In genomic region chr1:170095976-170096725, GRCh38 we compare ENCODE assay signal across 24 cellular contexts. TPM values are rescaled to one million over a fixed set of nuclear protein-coding genes. Genes with fewer than 3 reads are reported as not detected.
"Had no signal": no experiment of that assay in that cellular context is flagged by ENCODE, and none has a peak within 500 bp of the region (broad histone marks: within the 10 kb centered on the region; RNA-seq: fewer than 3 reads in every experiment).

No MANE protein-coding gene starts in this region.

- H3K4me1 Mint-ChIP-seq: activated naive CD8-positive, alpha-beta T cell treated with anti-CD3 and anti-CD28 coated beads, Interleukin-2, amount 10 ng/mL, durations not matched to agents 7 days and 5 days; naive B cell had no signal

- H3K27ac Mint-ChIP-seq: activated naive CD8-positive, alpha-beta T cell treated with anti-CD3 and anti-CD28 coated beads, Interleukin-2, amount 10 ng/mL, durations not matched to agents 7 days and 5 days; activated T-helper 1 cell treated with anti-CD3 and anti-CD28 coated beads, Interleukin-12 subunit alpha, Interleukin-12 subunit beta, Interleukin-2, Interleukin-4 antibody, amounts not matched to agents 30 ng/mL and 10 ng/mL and 1 ng/mL, durations not matched to agents 14 hours and 24 hours and 36 hours; dendritic cell treated with granulocyte-macrophage colony-stimulating factor and Interleukin-4, amounts not matched to agents 40 ng/mL and 50 ng/mL, for 4 days; WTC11 had no signal

- H3K36me3 ChIP-seq: gastrocnemius medialis, heart right ventricle, right atrium auricular region, tibial nerve, vagina had no signal

- H3K4me3 Mint-ChIP-seq: activated naive CD8-positive, alpha-beta T cell treated with anti-CD3 and anti-CD28 coated beads, Interleukin-2, amount 10 ng/mL, durations not matched to agents 7 days and 5 days; activated T-helper 1 cell treated with anti-CD3 and anti-CD28 coated beads, Interleukin-12 subunit alpha, Interleukin-12 subunit beta, Interleukin-2, Interleukin-4 antibody, amounts not matched to agents 30 ng/mL and 10 ng/mL and 1 ng/mL, durations not matched to agents 14 hours and 24 hours and 36 hours; dendritic cell treated with granulocyte-macrophage colony-stimulating factor and Interleukin-4, amounts not matched to agents 40 ng/mL and 50 ng/mL, for 4 days; naive B cell had no signal

- H3K27ac ChIP-seq: gastrocnemius medialis, heart right ventricle, right atrium auricular region, tibial nerve, vagina had no signal

- H3K36me3 Mint-ChIP-seq: activated naive CD8-positive, alpha-beta T cell treated with anti-CD3 and anti-CD28 coated beads, Interleukin-2, amount 10 ng/mL, durations not matched to agents 7 days and 5 days had no signal

- H3K4me3 ChIP-seq: gastrocnemius medialis, heart right ventricle, lung, right atrium auricular region, tibial nerve, vagina had no signal

- H3K27me3 ChIP-seq: gastrocnemius medialis, heart right ventricle, right atrium auricular region, tibial nerve, vagina had no signal

- DNase-seq: activated CD4-positive, alpha-beta T cell treated with anti-CD3 and anti-CD28 coated beads for 48 hours; activated CD8-positive, alpha-beta memory T cell treated with anti-CD3 and anti-CD28 coated beads for 24 hours; activated naive CD8-positive, alpha-beta T cell treated with anti-CD3 and anti-CD28 coated beads, Interleukin-2, amount 10 ng/mL, durations not matched to agents 7 days and 5 days; gastrocnemius medialis; heart right ventricle; left cardiac atrium; naive B cell; nucleus accumbens; stimulated activated CD4-positive, alpha-beta T cell treated with anti-CD3 and anti-CD28 coated beads, Interleukin-15, amount 100 ng/mL, for 24 hours; stimulated activated CD4-positive, alpha-beta T cell treated with anti-CD3 and anti-CD28 coated beads, Interleukin-4, amount 100 ng/mL, for 24 hours; stimulated activated naive CD4-positive, alpha-beta T cell; substantia nigra had no signal

- H3K9me3 ChIP-seq: gastrocnemius medialis, right atrium auricular region, vagina had no signal

- H3K4me1 ChIP-seq: gastrocnemius medialis, heart right ventricle, right atrium auricular region, vagina had no signal

RNA-seq across cellular contexts. Expression of gene NTMT2, which starts 49.6 kb away (rescaled TPM):
- total RNA-seq: activated naive CD8-positive, alpha-beta T cell treated with anti-CD3 and anti-CD28 coated beads, Interleukin-2, amount 10 ng/mL, durations not matched to agents 7 days and 5 days; activated T-helper 1 cell treated with anti-CD3 and anti-CD28 coated beads, Interleukin-12 subunit alpha, Interleukin-12 subunit beta, Interleukin-2, Interleukin-4 antibody, amounts not matched to agents 30 ng/mL and 10 ng/mL and 1 ng/mL, durations not matched to agents 14 hours and 24 hours and 36 hours; cerebellum; epithelial cell of proximal tubule; gastrocnemius medialis; lung; mononuclear cell; posterior vena cava; T-helper 2 cell treated with Interferon-gamma antibody and Interleukin-4, amounts not matched to agents 100 ng/mL and 5 ng/mL, for 36 hours; tibial nerve; vagina had no signal
- polyA plus RNA-seq: lung had no signal
